In genomic region chr18:11741505-11742145, GRCh38 we compare ENCODE assay signal across 9 cellular contexts. TPM values are rescaled to one million over a fixed set of nuclear protein-coding genes. Genes with fewer than 3 reads are reported as not detected.
DNase-seq lines count a peak whose midpoint lies in the region; ATAC-seq and TF ChIP-seq lines count a peak whose summit lies in the region.
"Had no signal": no experiment of that assay in that cellular context is flagged by ENCODE, and none has a peak within 500 bp of the region (broad histone marks: within the 10 kb centered on the region; RNA-seq: fewer than 3 reads in every experiment).

No MANE protein-coding gene starts in this region.

- TF ChIP-seq CTCF in endothelial cell (IDR thresholded peaks at IDR 0.05; ENCODE audit: unreplicated experiment) (peak; percentile 80), retinal pigment epithelial cell (conservative IDR thresholded peaks at IDR 0.05; ENCODE audit: low read depth, low read length) (peak; percentile 70)

- ATAC-seq in GM19324 (IDR thresholded peaks at IDR 0.05; ENCODE audit: low FRiP score, unreplicated experiment): no peak

- no peaks in the 10 kb centered on the region for H3K9me3 Mint-ChIP-seq in endothelial cell (ENCODE audit: unreplicated experiment)

- no peak overlapping the region for H3K4me3 Mint-ChIP-seq in endothelial cell (ENCODE audit: unreplicated experiment)

- no peaks in the 10 kb centered on the region for H3K4me1 Mint-ChIP-seq in endothelial cell (ENCODE audit: unreplicated experiment)

- DNase-seq in NCI-H2171 treated with DMSO at 0.1 percent for 48 hours (lab: John Stamatoyannopoulos, UW): peak; percentile 16
- DNase-seq in NCI-H2171 (lab: John Stamatoyannopoulos, UW): no peak
- peak; percentile 26 for DNase-seq in NCI-H460 (ENCODE audit: extremely low read depth, low read depth)
- no peak for DNase-seq in endothelial cell (ENCODE audit: low spot score)
- DNase-seq in retinal pigment epithelial cell (ENCODE audit: low read depth): no peak
- no peak for DNase-seq in NCI-H1930 (lab: John Stamatoyannopoulos, UW)
- no peak for DNase-seq in activated effector memory CD4-positive, alpha-beta T cell treated with Interleukin-2 at 50 U/mL for 16 hours

- no peaks in the 10 kb centered on the region for H3K36me3 Mint-ChIP-seq in endothelial cell (ENCODE audit: low read depth, unreplicated experiment)

- peaks cover 5% of the 10 kb centered on the region for H3K27me3 Mint-ChIP-seq in endothelial cell (ENCODE audit: unreplicated experiment)

- H3K27ac Mint-ChIP-seq in endothelial cell (ENCODE audit: unreplicated experiment): no peak overlapping the region

- H3K4me3 ChIP-seq in retinal pigment epithelial cell (ENCODE audit: low read length): no peak overlapping the region
- H3K4me3 ChIP-seq: BLaER1 treated with 17β-estradiol and CSF1 and Interleukin-3, amounts not matched to agents 10 nM and 100 nM had no signal

RNA-seq across cellular contexts. Expression of gene GNAL, which starts 52.6 kb away (rescaled TPM):
- 8.6 TPM in 2 replicates for total RNA-seq in NCI-H460 (2014; rRNA removed; shearing (Covaris generic))
- polyA plus RNA-seq in NCI-H460 (2014; cell fraction: nucleus; rRNA removed): 2.3 and 2.4 TPM in 2 replicates
- 9.7 TPM for total RNA-seq in endothelial cell (ENCODE audit: unreplicated experiment)

Comparison
In these comparisons a context has a peak if more than half of its experiments do, and no peak if none do; other contexts are left out.
1. DNase-seq: peak in NCI-H2171 treated with DMSO at 0.1 percent for 48 hours (single experiment) and NCI-H460 (single experiment); none in NCI-H2171 (single experiment), endothelial cell (single experiment), retinal pigment epithelial cell (single experiment), NCI-H1930 (0 of 2) and activated effector memory CD4-positive, alpha-beta T cell treated with Interleukin-2 at 50 U/mL for 16 hours (single experiment).